ENCODE assay signal across 25 cellular contexts in genomic region chr2:240823449-240824336, GRCh38. TPM values are rescaled to one million over a fixed set of nuclear protein-coding genes. Genes with fewer than 3 reads are reported as not detected.
"Had no signal": no experiment of that assay in that cellular context is flagged by ENCODE, and none has a peak within 500 bp of the region (broad histone marks: within the 10 kb centered on the region; RNA-seq: fewer than 3 reads in every experiment).

No MANE protein-coding gene starts in this region.

- ATAC-seq: left ventricle myocardium superior; naive thymus-derived CD8-positive, alpha-beta T cell; stimulated activated naive CD8-positive, alpha-beta T cell treated with anti-CD3 and anti-CD28 coated beads, Interleukin-15, Interleukin-2, amounts not matched to agents 100 U/mL and 50 U/mL, for 24 hours had no signal

- H3K27ac Mint-ChIP-seq: activated T-helper 2 cell treated with anti-CD3 and anti-CD28 coated beads, Interferon-gamma antibody, Interleukin-2, Interleukin-4, amounts not matched to agents 10 μg/mL and 5 μg/mL and 100 μg/mL, durations not matched to agents 14 hours and 24 hours and 36 hours; type B pancreatic cell had no signal

- DNase-seq: activated CD4-positive, alpha-beta T cell treated with anti-CD3 and anti-CD28 coated beads, Interleukin-2, amount 50 U/mL, for 1 hour; activated CD4-positive, CD25-positive, alpha-beta regulatory T cell; activated naive CD4-positive, alpha-beta T cell treated with anti-CD3 and anti-CD28 coated beads, Interleukin-2, amount 50 U/mL, for 16 hours; activated T-cell treated with anti-CD3 and anti-CD28 coated beads, Interleukin-2, amount 50 U/mL, for 1 hour; caudate nucleus; colonic mucosa; effector CD4-positive, alpha-beta T cell; esophagus squamous epithelium; hippocampal formation; left ventricle myocardium superior; mesenchymal stem cell; naive thymus-derived CD8-positive, alpha-beta T cell; stimulated activated CD4-positive, alpha-beta T cell treated with anti-CD3 and anti-CD28 coated beads, Interleukin-15, amount 100 ng/mL, for 24 hours; stimulated activated CD4-positive, alpha-beta T cell treated with anti-CD3 and anti-CD28 coated beads, Interleukin-4, amount 100 ng/mL, for 24 hours; stimulated activated naive CD8-positive, alpha-beta T cell treated with anti-CD3 and anti-CD28 coated beads, Interleukin-15, Interleukin-2, amounts not matched to agents 100 U/mL and 50 U/mL, for 24 hours; SW 1271 had no signal

- H3K9me3 Mint-ChIP-seq: activated T-helper 2 cell treated with anti-CD3 and anti-CD28 coated beads, Interferon-gamma antibody, Interleukin-2, Interleukin-4, amounts not matched to agents 10 μg/mL and 5 μg/mL and 100 μg/mL, durations not matched to agents 14 hours and 24 hours and 36 hours; type B pancreatic cell had no signal

- H3K9me3 ChIP-seq: colonic mucosa, suprapubic skin had no signal

- H3K4me3 Mint-ChIP-seq: naive thymus-derived CD8-positive, alpha-beta T cell; type B pancreatic cell had no signal

- H3K36me3 Mint-ChIP-seq: type B pancreatic cell had no signal

- H3K36me3 ChIP-seq: colonic mucosa, esophagus squamous epithelium, suprapubic skin had no signal

- H3K4me3 ChIP-seq: colonic mucosa, esophagus squamous epithelium, suprapubic skin had no signal

- H3K4me1 ChIP-seq: colonic mucosa had no signal

- H3K27ac ChIP-seq: colonic mucosa, esophagus squamous epithelium, suprapubic skin had no signal

RNA-seq across cellular contexts. Expression of gene KIF1A, which starts 3.7 kb away (rescaled TPM):
- total RNA-seq: fibroblast of villous mesenchyme; naive thymus-derived CD8-positive, alpha-beta T cell had no signal

RNA-seq across cellular contexts. Expression of gene AGXT, which starts 44.9 kb away (rescaled TPM):
- total RNA-seq: activated T-helper 2 cell treated with anti-CD3 and anti-CD28 coated beads, Interferon-gamma antibody, Interleukin-2, Interleukin-4, amounts not matched to agents 10 μg/mL and 5 μg/mL and 100 μg/mL, durations not matched to agents 14 hours and 24 hours and 36 hours; endothelial cell of umbilical vein; esophagus squamous epithelium; fibroblast of villous mesenchyme; glomerular endothelial cell; naive thymus-derived CD8-positive, alpha-beta T cell; posterior vena cava; skeletal muscle tissue; T-helper 2 cell treated with Interferon-gamma antibody and Interleukin-4, amounts not matched to agents 100 ng/mL and 5 ng/mL, for 36 hours had no signal
- polyA plus RNA-seq: endothelial cell of umbilical vein; naive thymus-derived CD8-positive, alpha-beta T cell had no signal
